ENCODE assay signal across 16 cellular contexts in genomic region chr4:151197258-151197657, GRCh38.
A peak's percentile ranks its signal among the peaks of the same experiment; 100 is the strongest.
DNase-seq lines count a peak whose midpoint lies in the region; ATAC-seq and TF ChIP-seq lines count a peak whose summit lies in the region.
"Had no signal": no experiment of that assay in that cellular context is flagged by ENCODE, and none has a peak within 500 bp of the region (broad histone marks: within the 10 kb centered on the region; RNA-seq: fewer than 3 reads in every experiment).

No MANE protein-coding gene starts in this region.

- ATAC-seq in sciatic nerve (peak; percentile 85), GM19455 (IDR thresholded peaks at IDR 0.05; ENCODE audit: unreplicated experiment) (no peak), SK-N-SH treated with all-trans-retinoic acid at 6 μM for 48 hours (no peak), GM21529 (IDR thresholded peaks at IDR 0.05; ENCODE audit: unreplicated experiment) (no peak)
- ATAC-seq: natural killer cell had no signal

- no peak overlapping the region for H3K4me3 ChIP-seq in fibroblast of villous mesenchyme (ENCODE audit: low read depth, low read length)
- H3K4me3 ChIP-seq: skin epidermis had no signal

- no peak for TF ChIP-seq CTCF in fibroblast of villous mesenchyme (IDR thresholded peaks at IDR 0.05; ENCODE audit: insufficient read depth, low read depth, low read length)

- peak; percentile 70 for DNase-seq in AG08395 (ENCODE audit: low spot score)
- DNase-seq in amniotic epithelial cell (ENCODE audit: low read depth): peak; percentile 46
- peak; percentile 49 for DNase-seq in fibroblast of villous mesenchyme (ENCODE audit: low read depth)
- no peak for DNase-seq in sciatic nerve (ENCODE audit: low spot score)
- no peak for DNase-seq in NCI-H748 (lab: John Stamatoyannopoulos, UW; ENCODE audit: unreplicated experiment)
- DNase-seq: activated CD4-positive, alpha-beta T cell treated with anti-CD3 and anti-CD28 coated beads for 48 hours; activated T-cell treated with anti-CD3 and anti-CD28 coated beads, Interleukin-2, amount 50 U/mL, for 48 hours; amniotic stem cell; natural killer cell; NCI-H1417 treated with DMSO at 0.1 percent for 48 hours; NCI-H510A; T-helper 2 cell had no signal

- intact Hi-C loops in sciatic nerve (cut with DNase I): no loop called here

TF ChIP-seq in SK-N-SH treated with all-trans-retinoic acid at 6 μM for 48 hours, 23 proteins besides CTCF, POLR2A, EP300 and RAD21:
- TF ChIP-seq ZFP30 (CRISPR knock-in tag; IDR thresholded peaks at IDR 0.05) (no peak), CSRNP3 (CRISPR knock-in tag; IDR thresholded peaks at IDR 0.05) (no peak), ARNTL (CRISPR knock-in tag; IDR thresholded peaks at IDR 0.05; ENCODE audit: borderline replicate concordance, low read depth) (no peak), CREB5 (CRISPR knock-in tag; IDR thresholded peaks at IDR 0.05; ENCODE audit: low read depth) (no peak), ZC3H10 (CRISPR knock-in tag; IDR thresholded peaks at IDR 0.05) (no peak), TOX (CRISPR knock-in tag; IDR thresholded peaks at IDR 0.05; ENCODE audit: borderline replicate concordance) (no peak), ESRRG (CRISPR knock-in tag; IDR thresholded peaks at IDR 0.05) (no peak), TCF4 (CRISPR knock-in tag; IDR thresholded peaks at IDR 0.05; ENCODE audit: borderline replicate concordance) (no peak), ZNF70 (CRISPR knock-in tag; IDR thresholded peaks at IDR 0.05) (no peak), ISL1 (CRISPR knock-in tag; IDR thresholded peaks at IDR 0.05) (no peak), ZFP3 (CRISPR knock-in tag; IDR thresholded peaks at IDR 0.05) (no peak), PPARA (CRISPR knock-in tag; IDR thresholded peaks at IDR 0.05; ENCODE audit: borderline replicate concordance) (no peak), OSR1 (CRISPR knock-in tag; IDR thresholded peaks at IDR 0.05) (no peak), POU6F1 (CRISPR knock-in tag; IDR thresholded peaks at IDR 0.05; ENCODE audit: borderline replicate concordance, low read depth) (no peak), GLIS3 (CRISPR knock-in tag; IDR thresholded peaks at IDR 0.05) (no peak), PATZ1 (CRISPR knock-in tag; IDR thresholded peaks at IDR 0.05; ENCODE audit: borderline replicate concordance) (no peak)
TF ChIP-seq in SK-N-SH treated with all-trans-retinoic acid at 6 μM for 48 hours: peak in this region for 0.

Comparison
In these comparisons a context has a peak if more than half of its experiments do, and no peak if none do; other contexts are left out.
1. DNase-seq: peak in AG08395 (single experiment), amniotic epithelial cell (single experiment) and fibroblast of villous mesenchyme (single experiment); none in sciatic nerve (single experiment) and NCI-H748 (single experiment).